Comparison of ENCODE assay signal across 10 cellular contexts in genomic region chr20:20410678-20411077, GRCh38. TPM values are rescaled to one million over a fixed set of nuclear protein-coding genes. Genes with fewer than 3 reads are reported as not detected.
A peak's percentile ranks its signal among the peaks of the same experiment; 100 is the strongest.
DNase-seq lines count a peak whose midpoint lies in the region; ATAC-seq and TF ChIP-seq lines count a peak whose summit lies in the region.
"Had no signal": no experiment of that assay in that cellular context is flagged by ENCODE, and none has a peak within 500 bp of the region (broad histone marks: within the 10 kb centered on the region; RNA-seq: fewer than 3 reads in every experiment).

No MANE protein-coding gene starts in this region.

- peak; percentile 98 for ATAC-seq in mucosa of descending colon

- no peak overlapping the region for H3K27ac Mint-ChIP-seq in activated naive CD4-positive, alpha-beta T cell treated with anti-CD3 and anti-CD28 coated beads, Interleukin-2, amount 10 ng/mL, durations not matched to agents 7 days and 5 days

- no peaks in the 10 kb centered on the region for H3K27me3 ChIP-seq in H7 (ENCODE audit: control insufficient read depth, insufficient read depth, low read length)

- H3K36me3 Mint-ChIP-seq in activated naive CD4-positive, alpha-beta T cell treated with anti-CD3 and anti-CD28 coated beads, Interleukin-2, amount 10 ng/mL, durations not matched to agents 7 days and 5 days, result no peaks in the 10 kb centered on the region

- H3K27me3 Mint-ChIP-seq in activated naive CD4-positive, alpha-beta T cell treated with anti-CD3 and anti-CD28 coated beads, Interleukin-2, amount 10 ng/mL, durations not matched to agents 7 days and 5 days, result no peaks in the 10 kb centered on the region

- H3K4me1 Mint-ChIP-seq in activated naive CD4-positive, alpha-beta T cell treated with anti-CD3 and anti-CD28 coated beads, Interleukin-2, amount 10 ng/mL, durations not matched to agents 7 days and 5 days, result no peaks in the 10 kb centered on the region

- H3K4me3 ChIP-seq in H7 (ENCODE audit: insufficient read depth, low read depth, low read length) (no peak overlapping the region), mucosa of descending colon (no peak overlapping the region)

- DNase-seq in H7 (peak; percentile 74), NCI-H2227 treated with DMSO at 0.1 percent for 48 hours (lab: John Stamatoyannopoulos, UW) (peak; percentile 62), cerebellar cortex (ENCODE audit: low spot score) (peak; percentile 91), mucosa of descending colon (peak in 2 of 3 donors; percentile 68), NK-92 (lab: John Stamatoyannopoulos, UW; ENCODE audit: unreplicated experiment) (no peak), foreskin melanocyte (no peak), UCSD-AML1 (lab: John Stamatoyannopoulos, UW; ENCODE audit: unreplicated experiment) (no peak)
- DNase-seq in activated naive CD4-positive, alpha-beta T cell treated with anti-CD3 and anti-CD28 coated beads, Interleukin-2, amount 10 ng/mL, durations not matched to agents 7 days and 5 days, result no peak
- DNase-seq: effector CD4-positive, alpha-beta T cell had no signal

- H3K9me3 Mint-ChIP-seq in activated naive CD4-positive, alpha-beta T cell treated with anti-CD3 and anti-CD28 coated beads, Interleukin-2, amount 10 ng/mL, durations not matched to agents 7 days and 5 days, result no peaks in the 10 kb centered on the region

- H3K9me3 ChIP-seq in mucosa of descending colon, result no peaks in the 10 kb centered on the region

- H3K36me3 ChIP-seq in H7 (replicated peaks; ENCODE audit: control insufficient read depth, insufficient read depth, low read length) (no peaks in the 10 kb centered on the region), mucosa of descending colon (ENCODE audit: low read depth) (no peaks in the 10 kb centered on the region)

- TF ChIP-seq CTCF in mucosa of descending colon (IDR thresholded peaks at IDR 0.05), result no peak

- H3K4me3 Mint-ChIP-seq in activated naive CD4-positive, alpha-beta T cell treated with anti-CD3 and anti-CD28 coated beads, Interleukin-2, amount 10 ng/mL, durations not matched to agents 7 days and 5 days, result no peak overlapping the region

- CTCF ChIA-PET in activated naive CD4-positive, alpha-beta T cell treated with anti-CD3 and anti-CD28 coated beads, Interleukin-2, amount 10 ng/mL, durations not matched to agents 7 days and 5 days (lab: Charles Lee), result interaction anchor here (1.2 kb wide), 1 partner anchor 174 kb away, joined by 3 read pairs; no protein-coding TSS in a partner anchor

- intact Hi-C loops in mucosa of descending colon (cut with DNase I, micrococcal nuclease), result no loop called here

- H3K4me1 ChIP-seq in mucosa of descending colon (ENCODE audit: low read depth), result no peaks in the 10 kb centered on the region

RNA-seq across cellular contexts. Expression of gene INSM1, which starts 42.8 kb away (rescaled TPM):
- 0.59 and 0.78 TPM in 2 replicates for total RNA-seq in H7 (2014; rRNA removed; shearing (Covaris generic))
- total RNA-seq in mucosa of descending colon, result 1 to 10 TPM in 2 of 3 donors, under 1 TPM in 1; 0.73 to 6.3 (median 2.8) TPM
- total RNA-seq: myocyte had no signal

Comparison
In these comparisons a context has a peak if more than half of its experiments do, and no peak if none do; other contexts are left out.
1. DNase-seq: peak in H7 (single experiment), NCI-H2227 treated with DMSO at 0.1 percent for 48 hours (single experiment), cerebellar cortex (single experiment) and mucosa of descending colon (2 of 3); none in NK-92 (single experiment), foreskin melanocyte (single experiment), activated naive CD4-positive, alpha-beta T cell treated with anti-CD3 and anti-CD28 coated beads, Interleukin-2, amount 10 ng/mL, durations not matched to agents 7 days and 5 days (single experiment) and UCSD-AML1 (single experiment).